10 cellular contexts compared by ENCODE assay signal in genomic region chr6:90663106-90663505, GRCh38.
"Had no signal": no experiment of that assay in that cellular context is flagged by ENCODE, and none has a peak within 500 bp of the region (broad histone marks: within the 10 kb centered on the region; RNA-seq: fewer than 3 reads in every experiment).

No MANE protein-coding gene starts in this region.

- FAIRE-seq: H1, H54 had no signal

- H3K36me3 ChIP-seq: HAP-1 had no signal

- H3K4me1 ChIP-seq: HAP-1 had no signal

- H3K27ac Mint-ChIP-seq: GM23338, HFFc6 had no signal

- H2AFZ ChIP-seq: GM23248, GM23338 had no signal

- ATAC-seq: GM23338 had no signal

- H3K9ac ChIP-seq: GM23248 had no signal

- H3K4me3 Mint-ChIP-seq: GM23338, H9, HFFc6 had no signal

- H3K27ac ChIP-seq: GM23248 had no signal

- DNase-seq: GM23248, GOT3, H7, H9, HCEC 1CT, HFFc6 had no signal

- H3K4me3 ChIP-seq: GM23248, GM23338, HAP-1 had no signal

- H3K9me3 ChIP-seq: HAP-1 had no signal

- H3K4me2 ChIP-seq: GM23338 had no signal
